ENCODE assay signal across 8 cellular contexts in genomic region chr2:74653985-74654882, GRCh38. TPM values are rescaled to one million over a fixed set of nuclear protein-coding genes. Genes with fewer than 3 reads are reported as not detected.
DNase-seq lines count a peak whose midpoint lies in the region; ATAC-seq and TF ChIP-seq lines count a peak whose summit lies in the region.

A gene with protein sequence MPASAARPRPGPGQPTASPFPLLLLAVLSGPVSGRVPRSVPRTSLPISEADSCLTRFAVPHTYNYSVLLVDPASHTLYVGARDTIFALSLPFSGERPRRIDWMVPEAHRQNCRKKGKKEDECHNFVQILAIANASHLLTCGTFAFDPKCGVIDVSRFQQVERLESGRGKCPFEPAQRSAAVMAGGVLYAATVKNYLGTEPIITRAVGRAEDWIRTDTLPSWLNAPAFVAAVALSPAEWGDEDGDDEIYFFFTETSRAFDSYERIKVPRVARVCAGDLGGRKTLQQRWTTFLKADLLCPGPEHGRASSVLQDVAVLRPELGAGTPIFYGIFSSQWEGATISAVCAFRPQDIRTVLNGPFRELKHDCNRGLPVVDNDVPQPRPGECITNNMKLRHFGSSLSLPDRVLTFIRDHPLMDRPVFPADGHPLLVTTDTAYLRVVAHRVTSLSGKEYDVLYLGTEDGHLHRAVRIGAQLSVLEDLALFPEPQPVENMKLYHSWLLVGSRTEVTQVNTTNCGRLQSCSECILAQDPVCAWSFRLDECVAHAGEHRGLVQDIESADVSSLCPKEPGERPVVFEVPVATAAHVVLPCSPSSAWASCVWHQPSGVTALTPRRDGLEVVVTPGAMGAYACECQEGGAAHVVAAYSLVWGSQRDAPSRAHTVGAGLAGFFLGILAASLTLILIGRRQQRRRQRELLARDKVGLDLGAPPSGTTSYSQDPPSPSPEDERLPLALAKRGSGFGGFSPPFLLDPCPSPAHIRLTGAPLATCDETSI (plus strand): TSS chr2:74654247. CDS start chr2:74654377, 130 bp downstream.

- peak within 1 kb of the TSS; percentile 74 for H3K4me2 ChIP-seq in PC-9

- TF ChIP-seq POLR2A in esophagus muscularis mucosa (IDR thresholded peaks at IDR 0.05; ENCODE audit: low read depth): no peak

- no TSS peak for BruUV-seq in PC-9 (replicated peaks; lab: Mats Ljungman, UMichigan)

- CTCF ChIA-PET in PC-9 (lab: Charles Lee): no interaction called here

- no peaks in the 10 kb centered on the region for H4K20me1 ChIP-seq in PC-9 (ENCODE audit: insufficient read depth)

- H3K4me1 ChIP-seq in PC-9 (replicated peaks; ENCODE audit: insufficient read depth): no peaks in the 10 kb centered on the region; the same call in 1 of the 2 replicates
- H3K4me1 ChIP-seq in esophagus muscularis mucosa: peaks cover 0 to 17% (median 13%) of the 10 kb centered on the region in 4 donors

- peak within 1 kb of the TSS; percentile 56 for H3K4me3 ChIP-seq in PC-9
- H3K4me3 ChIP-seq in esophagus muscularis mucosa: peak within 1 kb of the TSS; percentile 68 to 83 (median 78)

- TF ChIP-seq EP300 in esophagus muscularis mucosa (IDR thresholded peaks at IDR 0.05): no peak

- H3K79me2 ChIP-seq in PC-9 (ENCODE audit: low read depth): no peaks in the 10 kb centered on the region

- in situ Hi-C loops in KBM-7 (cut with MboI; ENCODE audit: low pct_unique_long_range_greater_than_20kb, low sequenced_read_pairs): no loop called here

- no peaks in the 10 kb centered on the region for H3K36me3 ChIP-seq in PC-9 (ENCODE audit: low read depth)
- H3K36me3 ChIP-seq in esophagus muscularis mucosa: peaks cover 1 to 19% (median 7%) of the 10 kb centered on the region in 4 donors

- H2AFZ ChIP-seq in PC-9: peak within 1 kb of the TSS; percentile 92

- no peaks in the 10 kb centered on the region for H3K9me2 ChIP-seq in PC-9 (ENCODE audit: insufficient read depth)

- H3K9me3 ChIP-seq in PC-9 (ENCODE audit: insufficient read depth, low read depth) (no peaks in the 10 kb centered on the region), esophagus muscularis mucosa (no peaks in the 10 kb centered on the region)

- POLR2A ChIA-PET in PC-9 (lab: Charles Lee; ENCODE audit: unreplicated experiment): interaction anchor here (0.6 to 0.7 kb wide), 3 partner anchors 181 to 996 kb away, joined by 3 to 4 read pairs (median 4); no protein-coding TSS in a partner anchor

- WGBS in esophagus muscularis mucosa: 1% methylated on average over 31 of the region's 79 CpGs

- H3F3A ChIP-seq in PC-9 (ENCODE audit: insufficient read depth, low read depth): no peaks in the 10 kb centered on the region

- DNase-seq in DMS53 (lab: John Stamatoyannopoulos, UW) (peak; percentile 99), KBM-7 (peak; percentile 98), PC-9 (peak; percentile 92 to 98), esophagus muscularis mucosa (ENCODE audit: extremely low spot score) (peak; percentile 97), myocyte (ENCODE audit: low read depth) (peak; percentile 98)
- peak; percentile 96 to 97 for DNase-seq in activated T-cell treated with anti-CD3 and anti-CD28 coated beads, Interleukin-2, amount 50 U/mL, for 48 hours
- DNase-seq in stimulated activated CD8-positive, alpha-beta memory T cell treated with anti-CD3 and anti-CD28 coated beads, Interleukin-7, amount 100 ng/mL, for 4 hours (ENCODE audit: low read depth in 2 of 2): peak; percentile 89

- peak; percentile 99 for ATAC-seq in GM21723 (IDR thresholded peaks at IDR 0.05; ENCODE audit: unreplicated experiment)

- TF ChIP-seq CTCF in PC-9 (conservative IDR thresholded peaks at IDR 0.05) (no peak), esophagus muscularis mucosa (IDR thresholded peaks at IDR 0.05) (no peak)

- intact Hi-C loops in PC-9 (cut with micrococcal nuclease; ENCODE audit: unreplicated experiment): loop anchor here (10.0 kb wide), 1 partner anchor 169 kb away; the partner anchor contains the start of genes CCDC142 and TTC31
- intact Hi-C loops in esophagus muscularis mucosa (cut with DNase I): no loop called here

- H3K27me3 ChIP-seq in PC-9 (ENCODE audit: insufficient read depth, low read depth): no peaks in the 10 kb centered on the region
- peaks cover 0 to under 1% (median 0%) of the 10 kb centered on the region in 4 donors for H3K27me3 ChIP-seq in esophagus muscularis mucosa

- H3K27ac ChIP-seq in PC-9 (no peak within 1 kb of the TSS), esophagus muscularis mucosa (replicated peaks in 1 of 4) (peak within 1 kb of the TSS; percentile 58 to 72 (median 66))

RNA-seq across cellular contexts. Expression of the gene that starts here (rescaled TPM):
- total RNA-seq in PC-9 (2021): 10.6 and 12.3 TPM in 2 replicates
- total RNA-seq in esophagus muscularis mucosa: 1 to 10 TPM; 2.8 to 5.5 (median 5.3) TPM
- 4.3 and 4.4 TPM in 2 replicates for total RNA-seq in myocyte
- 9.9 TPM for polyA plus RNA-seq in myocyte (2012)
